ENCODE assay signal across 21 cellular contexts in the genomic region with DNA sequence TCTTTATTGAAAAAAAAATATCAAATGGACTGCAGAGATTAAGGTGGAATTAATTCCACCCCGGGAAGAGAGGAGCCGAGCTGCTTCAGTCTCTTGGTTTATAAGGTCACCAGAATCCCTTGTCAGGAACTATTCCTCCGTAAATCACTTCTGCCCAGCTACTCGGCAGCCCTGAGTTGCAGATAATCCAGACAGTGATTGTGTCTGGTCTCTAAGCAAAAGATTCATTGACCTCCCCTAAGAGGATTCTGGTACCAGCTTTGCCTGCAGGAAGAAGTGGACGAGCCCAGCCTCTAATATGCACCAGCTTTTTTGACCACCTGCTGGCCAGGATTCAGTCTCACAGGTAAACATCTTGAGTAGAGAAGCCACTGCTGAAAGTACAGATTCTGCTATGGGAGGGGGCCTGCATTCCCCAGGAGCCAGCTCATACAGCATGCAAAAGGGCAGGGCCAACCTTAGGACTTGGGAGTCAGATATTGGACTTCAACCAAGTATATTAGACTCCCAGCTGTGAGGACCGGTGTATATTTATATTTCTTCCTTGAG.
"Had no signal": no experiment of that assay in that cellular context is flagged by ENCODE, and none has a peak within 500 bp of the region (broad histone marks: within the 10 kb centered on the region; RNA-seq: fewer than 3 reads in every experiment).

No MANE protein-coding gene starts in this region.

- DNase-seq: effector memory CD4-positive, alpha-beta T cell; foreskin fibroblast; kidney; left cardiac atrium; left ventricle myocardium inferior; lower lobe of right lung; naive B cell; psoas muscle; retina; right lobe of liver; spleen; stimulated activated naive CD4-positive, alpha-beta T cell; stomach; substantia nigra; trophoblast cell had no signal

- ATAC-seq: left cardiac atrium, lower lobe of right lung, psoas muscle, right lobe of liver had no signal

- H3K4me3 Mint-ChIP-seq: memory B cell, naive B cell, nephron had no signal

- FAIRE-seq: kidney had no signal

- H3K27me3 ChIP-seq: esophagus muscularis mucosa, spleen had no signal

- H3K4me1 ChIP-seq: esophagus muscularis mucosa, left ventricle myocardium inferior, lower lobe of right lung, parathyroid adenoma, psoas muscle, right lobe of liver, spleen, stomach had no signal

- H3K27ac ChIP-seq: epithelial cell of prostate, esophagus muscularis mucosa, left ventricle myocardium inferior, lower lobe of right lung, parathyroid adenoma, psoas muscle, right lobe of liver, spleen, stomach, thoracic aorta had no signal

- H3K4me3 ChIP-seq: esophagus muscularis mucosa, left ventricle myocardium inferior, lower lobe of right lung, psoas muscle, right lobe of liver, spleen, stomach, thoracic aorta had no signal

- H3K4me1 Mint-ChIP-seq: memory B cell, naive B cell, nephron had no signal

- H3K9me3 ChIP-seq: esophagus muscularis mucosa, left ventricle myocardium inferior, lower lobe of right lung, psoas muscle, right lobe of liver, spleen, stomach, thoracic aorta had no signal

- H3K36me3 ChIP-seq: esophagus muscularis mucosa, left ventricle myocardium inferior, lower lobe of right lung, right lobe of liver, spleen, stomach, thoracic aorta had no signal

- H3K27ac Mint-ChIP-seq: memory B cell, naive B cell, nephron had no signal

- H3K9me3 Mint-ChIP-seq: memory B cell, naive B cell, nephron had no signal

- H3K36me3 Mint-ChIP-seq: memory B cell, naive B cell had no signal
